In the genomic region with DNA sequence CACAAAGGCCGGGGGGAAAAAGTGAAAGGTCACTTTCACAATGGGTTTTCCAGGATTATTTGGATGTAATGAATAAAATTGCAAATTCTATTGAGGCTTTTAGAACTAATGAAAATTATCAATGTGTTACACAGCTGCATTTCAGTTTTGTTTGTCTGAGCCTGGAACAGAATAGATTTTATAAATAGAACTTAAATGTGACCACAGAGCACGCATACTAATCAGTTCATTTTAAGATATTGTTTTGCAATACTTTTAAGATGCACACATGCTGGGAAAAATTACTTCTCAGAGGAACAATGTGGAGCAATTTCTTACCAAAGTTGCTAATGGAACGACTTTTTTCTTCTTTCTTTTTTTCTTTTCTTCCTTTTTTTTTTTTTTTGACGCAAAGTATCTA, we compare ENCODE assay signal across 20 cellular contexts.
"Had no signal": no experiment of that assay in that cellular context is flagged by ENCODE, and none has a peak within 500 bp of the region (broad histone marks: within the 10 kb centered on the region; RNA-seq: fewer than 3 reads in every experiment).

No MANE protein-coding gene starts in this region.

- H3K36me3 ChIP-seq: heart left ventricle, neutrophil, right atrium auricular region, sigmoid colon, thoracic aorta, transverse colon had no signal

- H3K9me3 ChIP-seq: heart left ventricle, neutrophil, psoas muscle, right atrium auricular region, sigmoid colon, thoracic aorta, transverse colon had no signal

- H3K27me3 ChIP-seq: foreskin keratinocyte, heart left ventricle, neutrophil, right atrium auricular region, sigmoid colon, transverse colon had no signal

- DNase-seq: effector memory CD8-positive, alpha-beta T cell; foreskin keratinocyte; heart left ventricle; hippocampal formation; left colon; left ventricle myocardium superior; mesenchymal stem cell; midbrain; psoas muscle; sigmoid colon; stimulated activated CD4-positive, alpha-beta T cell treated with anti-CD3 and anti-CD28 coated beads, Interleukin-2, amount 100 ng/mL, for 24 hours; stimulated activated CD4-positive, alpha-beta T cell treated with anti-CD3 and anti-CD28 coated beads, Interleukin-4, amount 100 ng/mL, for 4 hours; stimulated activated naive B cell treated with anti-CD40 and anti-IgM and Interleukin-4, amounts not matched to agents 10 μg/mL and 1 μg/mL and 100 μg/mL, for 72 hours; stimulated activated naive CD8-positive, alpha-beta T cell treated with anti-CD3 and anti-CD28 coated beads, Interleukin-15, amount 100 ng/mL, for 72 hours; transverse colon had no signal

- H3K4me1 ChIP-seq: foreskin keratinocyte, heart left ventricle, psoas muscle, right atrium auricular region, sigmoid colon, transverse colon had no signal

- H3K27ac ChIP-seq: foreskin keratinocyte, heart left ventricle, neutrophil, psoas muscle, right atrium auricular region, sigmoid colon, thoracic aorta, transverse colon had no signal

- H3K4me3 ChIP-seq: heart left ventricle, lung, psoas muscle, right atrium auricular region, sigmoid colon, skin epidermis, thoracic aorta, transverse colon had no signal

- ATAC-seq: effector memory CD8-positive, alpha-beta T cell; foreskin keratinocyte; heart left ventricle; left colon; left ventricle myocardium superior; psoas muscle; stimulated activated naive B cell treated with anti-CD40 and anti-IgM and Interleukin-4, amounts not matched to agents 10 μg/mL and 1 μg/mL and 100 μg/mL, for 72 hours; stimulated activated naive CD8-positive, alpha-beta T cell treated with anti-CD3 and anti-CD28 coated beads, Interleukin-15, amount 100 ng/mL, for 72 hours had no signal
